Comparison of ENCODE assay signal across 9 cellular contexts in the genomic region with DNA sequence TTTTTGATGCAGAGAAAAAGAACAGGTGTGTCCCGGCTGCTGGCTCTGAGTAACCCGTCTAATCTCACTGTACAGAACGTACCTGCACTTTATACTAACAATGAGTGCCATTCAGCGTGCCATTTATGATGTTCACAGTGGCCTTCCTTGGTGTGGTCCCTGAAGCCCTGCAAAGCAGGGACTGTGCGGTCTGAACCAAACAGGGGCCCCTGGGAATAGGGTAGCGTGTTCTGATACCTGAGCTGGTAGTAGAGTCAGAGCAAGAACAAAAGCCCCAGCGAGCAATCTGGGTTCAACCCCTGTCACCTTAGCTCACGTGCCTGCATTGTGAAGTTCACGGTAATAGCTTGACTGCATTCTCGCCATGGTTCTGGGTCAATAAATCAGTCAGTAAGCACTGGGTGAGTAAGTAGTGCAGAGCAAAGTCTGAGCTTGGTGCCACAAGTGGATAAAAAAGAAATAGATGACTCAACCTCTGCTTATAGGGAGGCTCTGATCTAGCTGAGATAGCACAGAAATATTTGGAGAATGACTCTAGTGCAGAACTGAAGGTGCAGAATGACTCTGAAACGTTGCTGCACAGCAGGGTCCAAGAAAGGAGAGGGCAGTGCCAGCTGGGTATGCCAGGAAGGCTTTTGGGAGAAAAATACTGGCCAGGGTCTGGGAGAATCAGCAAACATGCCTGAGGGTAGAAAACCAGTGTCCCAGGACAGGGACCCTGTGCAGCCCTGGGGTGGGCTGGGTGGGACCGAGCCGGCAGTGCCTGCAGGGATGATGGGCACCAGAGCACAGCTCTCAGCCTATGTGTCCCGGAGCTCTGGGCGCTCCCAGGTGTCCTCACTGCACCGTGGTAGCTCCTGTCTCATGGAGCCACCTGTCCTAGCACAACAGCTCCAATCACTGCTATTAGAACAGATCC.
A peak's percentile ranks its signal among the peaks of the same experiment; 100 is the strongest.
DNase-seq lines count a peak whose midpoint lies in the region; ATAC-seq and TF ChIP-seq lines count a peak whose summit lies in the region.
"Had no signal": no experiment of that assay in that cellular context is flagged by ENCODE, and none has a peak within 500 bp of the region (broad histone marks: within the 10 kb centered on the region; RNA-seq: fewer than 3 reads in every experiment).

No MANE protein-coding gene starts in this region.

- H3K27me3 ChIP-seq in mucosa of rectum (ENCODE audit: control insufficient read depth in 2 of 2, insufficient read depth in 2 of 2, low read length in 2 of 2) (no peaks in the 10 kb centered on the region), esophagus squamous epithelium (peaks cover 0 to 5% (median 0%) of the 10 kb centered on the region in 4 donors)

- ATAC-seq in HG03108 (IDR thresholded peaks at IDR 0.05; ENCODE audit: unreplicated experiment) (peak; percentile 71), GM19351 (IDR thresholded peaks at IDR 0.05; ENCODE audit: unreplicated experiment) (no peak)
- ATAC-seq in activated T-helper 17 cell treated with anti-CD3 and anti-CD28 coated beads, Interleukin-2, amount 50 U/mL, for 72 hours (replicated peaks), result peak; percentile 88

- no peaks in the 10 kb centered on the region for H3K36me3 ChIP-seq in mucosa of rectum (ENCODE audit: control insufficient read depth in 2 of 2, insufficient read depth in 2 of 2, low read length in 2 of 2)
- no peaks in the 10 kb centered on the region for H3K36me3 ChIP-seq in esophagus squamous epithelium

- H3K9me3 Mint-ChIP-seq in activated T-helper 17 cell treated with anti-CD3 and anti-CD28 coated beads, Interleukin-2, amount 50 U/mL, for 72 hours, result peaks cover under 1% of the 10 kb centered on the region

- H3K9me3 ChIP-seq in mucosa of rectum (ENCODE audit: control insufficient read depth in 2 of 2, low read length in 2 of 2) (no peaks in the 10 kb centered on the region), esophagus squamous epithelium (no peaks in the 10 kb centered on the region)

- peaks cover 8% of the 10 kb centered on the region for H3K27me3 Mint-ChIP-seq in activated T-helper 17 cell treated with anti-CD3 and anti-CD28 coated beads, Interleukin-2, amount 50 U/mL, for 72 hours

- peak overlapping the region in 1 of 2 donors; percentile 2 for H3K9ac ChIP-seq in mucosa of rectum (ENCODE audit: low read depth in 1 of 2, low read length in 2 of 2)

- H3K4me1 ChIP-seq in mucosa of rectum (ENCODE audit: control insufficient read depth in 2 of 2, insufficient read depth in 2 of 2, low read length in 2 of 2) (peaks cover 19 to 24% of the 10 kb centered on the region in 2 donors), esophagus squamous epithelium (peaks cover 0 to 16% (median 0%) of the 10 kb centered on the region in 3 donors)

- TF ChIP-seq CTCF in esophagus squamous epithelium (IDR thresholded peaks at IDR 0.05), result no peak

- H3K4me3 Mint-ChIP-seq in activated T-helper 17 cell treated with anti-CD3 and anti-CD28 coated beads, Interleukin-2, amount 50 U/mL, for 72 hours, result no peak overlapping the region

- H3K4me3 ChIP-seq in mucosa of rectum (ENCODE audit: low read length in 2 of 2) (peak overlapping the region; percentile 21 to 41), esophagus squamous epithelium (no peak overlapping the region)

- no peaks in the 10 kb centered on the region for H3K36me3 Mint-ChIP-seq in activated T-helper 17 cell treated with anti-CD3 and anti-CD28 coated beads, Interleukin-2, amount 50 U/mL, for 72 hours (ENCODE audit: low read depth)

- WGBS in esophagus squamous epithelium, 2 donors, result 47 to 58% methylated on average over 10 to 14 of the region's 16 CpGs

- TF ChIP-seq POLR2A in esophagus squamous epithelium (IDR thresholded peaks at IDR 0.05), result no peak

- intact Hi-C loops in esophagus squamous epithelium (cut with DNase I), result no loop called here

- H3K27ac ChIP-seq in mucosa of rectum (ENCODE audit: low read depth in 2 of 2, low read length in 2 of 2) (peak overlapping the region; percentile 74 to 76), esophagus squamous epithelium (no peak overlapping the region)
- H3K27ac ChIP-seq: 22Rv1 had no signal

- H3K27ac Mint-ChIP-seq in activated T-helper 17 cell treated with anti-CD3 and anti-CD28 coated beads, Interleukin-2, amount 50 U/mL, for 72 hours, result no peak overlapping the region

- H3K4me1 Mint-ChIP-seq in activated T-helper 17 cell treated with anti-CD3 and anti-CD28 coated beads, Interleukin-2, amount 50 U/mL, for 72 hours, result peaks cover 26% of the 10 kb centered on the region

- DNase-seq in NCI-H2227 (lab: John Stamatoyannopoulos, UW; ENCODE audit: unreplicated experiment), result peak; percentile 20
- DNase-seq in NCI-H2227 treated with DMSO at 0.1 percent for 48 hours (lab: John Stamatoyannopoulos, UW), result no peak
- no peak for DNase-seq in esophagus squamous epithelium (lab: John Stamatoyannopoulos, UW)
- DNase-seq in NCI-H345 treated with DMSO at 0.1 percent for 48 hours (lab: John Stamatoyannopoulos, UW; ENCODE audit: unreplicated experiment), result no peak

Comparison
In these comparisons a context has a peak if more than half of its experiments do, and no peak if none do; other contexts are left out.
1. H3K27ac ChIP-seq: peak in mucosa of rectum (2 of 2); none in esophagus squamous epithelium (0 of 4).
2. H3K4me3 ChIP-seq: peak in mucosa of rectum (2 of 2); none in esophagus squamous epithelium (0 of 4).